In the genomic region with DNA sequence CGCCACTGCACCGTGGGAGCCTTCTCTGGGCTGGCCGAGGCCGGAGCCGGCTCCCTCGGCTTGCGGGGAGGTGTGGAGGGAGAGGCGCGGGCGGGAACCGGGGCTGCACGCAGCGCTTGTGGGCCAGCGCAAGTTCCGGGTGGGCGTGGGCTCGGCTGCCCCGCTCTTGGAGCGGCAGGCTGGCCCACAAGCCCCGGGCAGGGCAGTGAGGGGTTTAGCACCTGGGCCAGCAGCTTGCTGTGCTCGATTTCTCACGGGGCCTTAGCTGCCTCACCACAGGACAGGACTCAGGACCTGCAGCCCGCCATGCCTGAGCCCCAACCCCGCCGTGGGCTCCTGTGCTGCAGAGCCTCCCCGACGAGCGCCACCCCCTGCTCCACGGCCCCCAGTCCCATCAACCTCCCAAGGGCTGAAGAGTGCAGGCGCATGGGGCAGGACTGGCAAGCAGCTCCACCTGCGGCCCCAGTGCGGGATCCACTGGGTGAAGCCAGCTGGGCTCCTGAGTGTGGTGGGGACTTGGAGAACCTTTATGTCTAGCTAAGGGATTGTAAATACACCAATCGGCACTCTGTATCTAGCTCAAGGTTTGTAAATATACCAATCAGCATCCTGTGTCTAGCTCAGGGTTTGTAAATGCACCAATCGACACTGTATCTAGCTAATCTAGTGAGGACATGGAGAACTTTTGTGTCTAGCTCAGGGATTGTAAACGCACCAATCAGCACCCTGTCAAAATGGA, we compare ENCODE assay signal across 9 cellular contexts. TPM values are rescaled to one million over a fixed set of nuclear protein-coding genes. Genes with fewer than 3 reads are reported as not detected.
DNase-seq lines count a peak whose midpoint lies in the region; ATAC-seq, FAIRE-seq and TF ChIP-seq lines count a peak whose summit lies in the region.
"Not testable (repeated sequence)": the region's sequence is repeated elsewhere in the genome, so short reads cannot be mapped to it uniquely, and the experiment has no call there.
"Had no signal": no experiment of that assay in that cellular context is flagged by ENCODE, and none has a peak within 500 bp of the region (broad histone marks: within the 10 kb centered on the region; RNA-seq: fewer than 3 reads in every experiment).

No MANE protein-coding gene starts in this region.

- H3K9me3 Mint-ChIP-seq in Caco-2 (ENCODE audit: unreplicated experiment) = not testable (repeated sequence)
- H3K9me3 Mint-ChIP-seq in GM23338 = peaks cover 22% of the 10 kb centered on the region
- peaks cover 14% of the 10 kb centered on the region for H3K9me3 Mint-ChIP-seq in WTC11
- H3K9me3 Mint-ChIP-seq in endodermal cell = peaks cover 24% of the 10 kb centered on the region

- H3K4me1 ChIP-seq in Caco-2 (peaks cover 21% of the 10 kb centered on the region), HepG2 (ENCODE audit: insufficient read depth, low read length) (peaks cover 35% of the 10 kb centered on the region)
- H3K4me1 ChIP-seq in GM23338 (ENCODE audit: insufficient read depth); endodermal cell (ENCODE audit: control insufficient read depth, insufficient read depth, low read length); osteoblast (ENCODE audit: insufficient read depth, low read length): not testable (repeated sequence)

- H3K27ac Mint-ChIP-seq in Caco-2 (ENCODE audit: unreplicated experiment) = peak overlapping the region; percentile 59
- H3K27ac Mint-ChIP-seq in GM23338, WTC11, endodermal cell: not testable (repeated sequence)

- not testable (repeated sequence) for H3K4me3 ChIP-seq in Caco-2 (ENCODE audit: low read depth, low read length); endodermal cell (ENCODE audit: low read length); HepG2 (replicated peaks in 1 of 3; ENCODE audit: insufficient read depth in 1 of 3, low read depth in 2 of 3, low read length in 3 of 3); osteoblast (ENCODE audit: insufficient read depth, low read length)
- H3K4me3 ChIP-seq in GM23338 = peak overlapping the region; percentile 43

- H3K9me3 ChIP-seq in Caco-2; endodermal cell (ENCODE audit: control insufficient read depth, low read length); HepG2 (ENCODE audit: low read length); osteoblast (ENCODE audit: low read depth, low read length): not testable (repeated sequence)

- H2AFZ ChIP-seq in GM23338 = peak overlapping the region; percentile 92
- not testable (repeated sequence) for H2AFZ ChIP-seq in HepG2 (ENCODE audit: low read length); osteoblast (ENCODE audit: low read length)

- not testable (repeated sequence) for TF ChIP-seq RAD21 in HepG2 (CRISPR knock-in tag; IDR thresholded peaks at IDR 0.05)

- H3K4me2 ChIP-seq in GM23338 = peak overlapping the region; percentile 78
- H3K4me2 ChIP-seq in HepG2 (ENCODE audit: low read depth, low read length); osteoblast (ENCODE audit: insufficient read depth, low read length): not testable (repeated sequence)

- not testable (repeated sequence) for H3K27me3 ChIP-seq in Caco-2 (replicated peaks; ENCODE audit: control insufficient read depth, insufficient read depth, low read length); GM23338 (ENCODE audit: insufficient read depth); endodermal cell (ENCODE audit: control insufficient read depth, insufficient read depth, low read length, poor library complexity, severe bottlenecking); HepG2 (ENCODE audit: control insufficient read depth in 1 of 2, insufficient read depth in 2 of 2, low read length in 2 of 2); osteoblast (ENCODE audit: insufficient read depth, low read length)

- H3K4me1 Mint-ChIP-seq in Caco-2 (ENCODE audit: low read depth, unreplicated experiment) = peaks cover 10% of the 10 kb centered on the region
- H3K4me1 Mint-ChIP-seq in GM23338, WTC11, endodermal cell: not testable (repeated sequence)

- H3K36me3 ChIP-seq in Caco-2 (ENCODE audit: control insufficient read depth, insufficient read depth, low read length); GM23338 (ENCODE audit: insufficient read depth); endodermal cell (ENCODE audit: control insufficient read depth, insufficient read depth, low read length); HepG2 (replicated peaks in 1 of 2; ENCODE audit: control insufficient read depth in 1 of 2, insufficient read depth in 2 of 2, low read length in 2 of 2); osteoblast (ENCODE audit: insufficient read depth, low read length): not testable (repeated sequence)

- TF ChIP-seq EP300 in HepG2 (IDR thresholded peaks at IDR 0.05; ENCODE audit: low read depth in 2 of 2, low read length in 2 of 2); HepG2 (CRISPR knock-in tag; IDR thresholded peaks at IDR 0.05; ENCODE audit: borderline replicate concordance): not testable (repeated sequence)

- peaks cover 11% of the 10 kb centered on the region; the same call in 1 of the 2 replicates for H3F3A ChIP-seq in GM23338 (replicated peaks; ENCODE audit: low read depth)

- not testable (repeated sequence) for H3K79me2 ChIP-seq in GM23338 (replicated peaks; ENCODE audit: insufficient read depth); HepG2 (ENCODE audit: insufficient read depth, low read length); osteoblast (ENCODE audit: insufficient read depth, low read length)

- H3K9ac ChIP-seq in endodermal cell (ENCODE audit: extremely low read depth, low read length, poor library complexity, severe bottlenecking); HepG2 (ENCODE audit: insufficient read depth, low read depth, low read length): not testable (repeated sequence)

- WGBS in endodermal cell (ENCODE audit: insufficient coverage in 1 of 2, insufficient read length in 1 of 2), 2 experiments = 90 to 96% methylated on average over 13 to 35 of the region's 35 CpGs
- WGBS in HepG2 (ENCODE audit: low lambda C conversion rate) = 94% methylated on average over 19 of the region's 35 CpGs

- ATAC-seq in GM23338 (peak; percentile 78), WTC11 (peak; percentile 39; the same call in 1 of the 2 replicates), HepG2 (peak; percentile 36)

- TF ChIP-seq CTCF in Caco-2 (IDR thresholded peaks at IDR 0.05; ENCODE audit: insufficient read depth in 1 of 2, low read depth in 1 of 2, low read length in 1 of 2, severe bottlenecking in 1 of 2, unreplicated experiment in 1 of 2); GM23338 (conservative IDR thresholded peaks at IDR 0.05; ENCODE audit: low read depth in 2 of 2); WTC11 (IDR thresholded peaks at IDR 0.05); endodermal cell (conservative IDR thresholded peaks at IDR 0.05); HepG2 (CRISPR knock-in tag; IDR thresholded peaks at IDR 0.05); osteoblast (IDR thresholded peaks at IDR 0.05; ENCODE audit: extremely low read depth, low read depth, low read length): not testable (repeated sequence)

- TF ChIP-seq POLR2A in HepG2 (IDR thresholded peaks at IDR 0.05; ENCODE audit: insufficient read depth in 1 of 2, low read depth in 2 of 2, low read length in 2 of 2) = not testable (repeated sequence)

- not testable (repeated sequence) for H3K4me3 Mint-ChIP-seq in Caco-2 (ENCODE audit: unreplicated experiment); GM23338; WTC11; endodermal cell

- POLR2A ChIA-PET in Caco-2 (lab: Charles Lee) (interaction anchor here (0.8 to 0.9 kb wide), 2 partner anchors 11 to 37 kb away, joined by 3 read pairs; partner anchors contain the start of genes HSPA1A, HSPA1L and NEU1), HepG2 (lab: Yijun Ruan, JAX) (interaction anchor here (0.6 to 5.9 kb wide), 21 partner anchors 8 to 343 kb away, joined by 3 to 93 read pairs (median 3); partner anchors contain the start of genes C2, C6orf47, CFB and CSNK2B)
- POLR2A ChIA-PET in WTC11 (lab: Charles Lee) = not testable (repeated sequence)

- in situ Hi-C loops in HepG2 (cut with HindIII; ENCODE audit: extremely low pct_ligation_motif_present, low pct_unique_long_range_greater_than_20kb) = not testable (repeated sequence)

- not testable (repeated sequence) for H3K27ac ChIP-seq in GM23338 (ENCODE audit: low read depth); endodermal cell (ENCODE audit: low read depth, low read length); HepG2 (ENCODE audit: extremely low read length, insufficient read depth, low read length); osteoblast (ENCODE audit: low read depth, low read length)

- intact Hi-C loops in Caco-2 (cut with micrococcal nuclease; ENCODE audit: unreplicated experiment); HepG2 (cut with micrococcal nuclease; ENCODE audit: unreplicated experiment): not testable (repeated sequence)

- H3K27me3 Mint-ChIP-seq in Caco-2 (ENCODE audit: insufficient read depth, unreplicated experiment); GM23338 (ENCODE audit: insufficient read depth, low read depth, poor library complexity); WTC11 (ENCODE audit: low read depth); endodermal cell (ENCODE audit: insufficient read depth): not testable (repeated sequence)

- H3K36me3 Mint-ChIP-seq in Caco-2 (ENCODE audit: insufficient read depth, unreplicated experiment) = peaks cover 23% of the 10 kb centered on the region
- peaks cover 23% of the 10 kb centered on the region for H3K36me3 Mint-ChIP-seq in GM23338 (ENCODE audit: low read depth)
- peaks cover 16% of the 10 kb centered on the region for H3K36me3 Mint-ChIP-seq in WTC11
- peaks cover 20% of the 10 kb centered on the region for H3K36me3 Mint-ChIP-seq in endodermal cell (ENCODE audit: low read depth)

- CTCF ChIA-PET in Caco-2 (lab: Charles Lee); HepG2 (lab: Yijun Ruan, JAX; ENCODE audit: low intra/inter-chr PET ratio, low total read pairs): not testable (repeated sequence)
- CTCF ChIA-PET in WTC11 (lab: Charles Lee) = interaction anchor here (0.6 to 1.1 kb wide), 5 partner anchors 35 to 86 kb away, joined by 3 to 5 read pairs (median 3); no protein-coding TSS in a partner anchor

- not testable (repeated sequence) for BruUV-seq in Caco-2 (replicated peaks; lab: Mats Ljungman, UMichigan); HepG2 (replicated peaks; lab: Mats Ljungman, UMichigan)

- DNase-seq in Caco-2; HepG2 (ENCODE audit: low spot score): not testable (repeated sequence)
- peak; percentile 58 for DNase-seq in GM23338 (ENCODE audit: low spot score)
- DNase-seq in NCI-H69 (lab: John Stamatoyannopoulos, UW) = peak; percentile 82
- DNase-seq in WTC11 (ENCODE audit: low spot score) = peak; percentile 24
- peak; percentile 67 for DNase-seq in endodermal cell
- peak; percentile 50 for DNase-seq in osteoblast (ENCODE audit: insufficient read length, low spot score, missing footprints)

- H3K9me2 ChIP-seq in GM23338 (ENCODE audit: insufficient read depth) = not testable (repeated sequence)

- not testable (repeated sequence) for FAIRE-seq in HepG2 (lab: Jason Lieb, UNC)

- not testable (repeated sequence) for H4K20me1 ChIP-seq in GM23338 (replicated peaks; ENCODE audit: insufficient read depth); HepG2 (ENCODE audit: insufficient read depth, low read length); osteoblast (ENCODE audit: insufficient read depth, low read length)

RNA-seq across cellular contexts. Expression of gene NEU1, which starts 10.5 kb away (rescaled TPM):
- total RNA-seq in Caco-2 (2022) (173 and 176 TPM in 2 replicates), WTC11 (2021) (42.6 to 44.8 TPM (median 42.8 TPM) in 3 replicates), endodermal cell (10 to 100 TPM; 42.4 to 50.7 TPM), HepG2 (2016; rRNA removed; fragmentation: Illumina TruSeq; extraction: Trizol) (139 and 297 TPM in 2 replicates), osteoblast (114 and 117 TPM in 2 replicates)
- total RNA-seq in GM23338 (2014; rRNA removed; shearing (Covaris generic)) = 41.1 and 47.4 TPM in 2 replicates
- polyA plus RNA-seq in GM23338 (2016; fragmentation: Nextera tagmentation; extraction: Ambion mirVana) (31.4 and 32.3 TPM in 2 replicates), HepG2 (2011; rRNA removed) (202 and 215 TPM in 2 replicates)
- polyA plus RNA-seq in endodermal cell (2013, experiment 1 of 2) = 37.3 TPM
- polyA plus RNA-seq in endodermal cell (2013, experiment 2 of 2) = 34.3 TPM
- 49.1 and 49.3 TPM in 2 replicates for total RNA-seq in HepG2 (2016; cell fraction: cytosol; rRNA removed; fragmentation: Illumina TruSeq; extraction: Trizol; ENCODE audit: low read depth)
- total RNA-seq in HepG2 (2016; cell fraction: insoluble cytoplasmic fraction; rRNA removed; fragmentation: Illumina TruSeq; extraction: Trizol) = 132 and 314 TPM in 2 replicates
- 93.8 and 98.2 TPM in 2 replicates for total RNA-seq in HepG2 (2016; cell fraction: membrane; rRNA removed; fragmentation: Illumina TruSeq; extraction: Trizol)
- 237 and 274 TPM in 2 replicates for total RNA-seq in HepG2 (2016; cell fraction: nucleus; rRNA removed; fragmentation: Illumina TruSeq; extraction: Trizol)
- 195 and 257 TPM in 2 replicates for polyA plus RNA-seq in HepG2 (2011; cell fraction: cytosol; rRNA removed)
- polyA plus RNA-seq in HepG2 (2011; cell fraction: nucleus; rRNA removed) = 110 and 111 TPM in 2 replicates
- 88.7 and 96.9 TPM in 2 replicates for polyA plus RNA-seq in HepG2 (2012)
- 46.5 and 46.6 TPM in 2 replicates for polyA plus RNA-seq in HepG2 (2016; cell fraction: cytosol; fragmentation: Illumina TruSeq; extraction: Trizol; ENCODE audit: low read depth)
- 114 and 120 TPM in 2 replicates for polyA plus RNA-seq in HepG2 (2016; cell fraction: insoluble cytoplasmic fraction; fragmentation: Illumina TruSeq; extraction: Trizol; ENCODE audit: low read depth)
- polyA plus RNA-seq in HepG2 (2016; cell fraction: membrane; fragmentation: Illumina TruSeq; extraction: Trizol; ENCODE audit: low read depth) = 67.2 and 70.7 TPM in 2 replicates
- polyA plus RNA-seq in HepG2 (2016; cell fraction: nucleus; fragmentation: Illumina TruSeq; extraction: Trizol; ENCODE audit: insufficient read depth, low read depth) = 367 and 386 TPM in 2 replicates
- 35.2 and 243 TPM in 2 replicates for polyA minus RNA-seq in HepG2 (2011; rRNA and poly(A)+ RNA removed; ENCODE audit: low replicate concordance)
- 76.7 and 85.5 TPM in 2 replicates for polyA minus RNA-seq in HepG2 (2011; cell fraction: cytosol; rRNA and poly(A)+ RNA removed)
- polyA minus RNA-seq in HepG2 (2011; cell fraction: nucleus; rRNA and poly(A)+ RNA removed) = 40.9 and 43.8 TPM in 2 replicates

RNA-seq across cellular contexts. Expression of gene HSPA1B, which starts 24.6 kb away (rescaled TPM):
- total RNA-seq in Caco-2 (2022) (99.0 and 112 TPM in 2 replicates), WTC11 (2021) (75.3 to 105 TPM (median 96.4 TPM) in 3 replicates), endodermal cell (10 to 100 TPM; 61.8 to 83.9 TPM), HepG2 (2016; rRNA removed; fragmentation: Illumina TruSeq; extraction: Trizol) (186 and 189 TPM in 2 replicates), osteoblast (45.7 and 59.7 TPM in 2 replicates)
- total RNA-seq in GM23338 (2014; rRNA removed; shearing (Covaris generic)) = 102 and 113 TPM in 2 replicates
- polyA plus RNA-seq in GM23338 (2016; fragmentation: Nextera tagmentation; extraction: Ambion mirVana) (25.9 and 31.7 TPM in 2 replicates), HepG2 (2011; rRNA removed) (26.0 and 57.2 TPM in 2 replicates)
- 64.0 TPM for polyA plus RNA-seq in endodermal cell (2013, experiment 1 of 2)
- 54.0 TPM for polyA plus RNA-seq in endodermal cell (2013, experiment 2 of 2)
- 8.9 and 12.5 TPM in 2 replicates for total RNA-seq in HepG2 (2016; cell fraction: cytosol; rRNA removed; fragmentation: Illumina TruSeq; extraction: Trizol; ENCODE audit: low read depth)
- total RNA-seq in HepG2 (2016; cell fraction: insoluble cytoplasmic fraction; rRNA removed; fragmentation: Illumina TruSeq; extraction: Trizol) = 148 and 193 TPM in 2 replicates
- 24.6 and 28.1 TPM in 2 replicates for total RNA-seq in HepG2 (2016; cell fraction: membrane; rRNA removed; fragmentation: Illumina TruSeq; extraction: Trizol)
- 88.3 and 95.9 TPM in 2 replicates for total RNA-seq in HepG2 (2016; cell fraction: nucleus; rRNA removed; fragmentation: Illumina TruSeq; extraction: Trizol)
- 26.6 and 33.8 TPM in 2 replicates for polyA plus RNA-seq in HepG2 (2011; cell fraction: cytosol; rRNA removed)
- 55.8 and 89.9 TPM in 2 replicates for polyA plus RNA-seq in HepG2 (2011; cell fraction: nucleus; rRNA removed)
- 39.8 and 132 TPM in 2 replicates for polyA plus RNA-seq in HepG2 (2012)
- polyA plus RNA-seq in HepG2 (2016; cell fraction: cytosol; fragmentation: Illumina TruSeq; extraction: Trizol; ENCODE audit: low read depth) = 5.4 and 5.8 TPM in 2 replicates
- polyA plus RNA-seq in HepG2 (2016; cell fraction: insoluble cytoplasmic fraction; fragmentation: Illumina TruSeq; extraction: Trizol; ENCODE audit: low read depth) = 148 and 182 TPM in 2 replicates
- 11.1 and 13.6 TPM in 2 replicates for polyA plus RNA-seq in HepG2 (2016; cell fraction: membrane; fragmentation: Illumina TruSeq; extraction: Trizol; ENCODE audit: low read depth)
- 115 and 118 TPM in 2 replicates for polyA plus RNA-seq in HepG2 (2016; cell fraction: nucleus; fragmentation: Illumina TruSeq; extraction: Trizol; ENCODE audit: insufficient read depth, low read depth)
- polyA minus RNA-seq in HepG2 (2011; rRNA and poly(A)+ RNA removed; ENCODE audit: low replicate concordance) = 84.4 and 185 TPM in 2 replicates
- 48.1 and 67.3 TPM in 2 replicates for polyA minus RNA-seq in HepG2 (2011; cell fraction: cytosol; rRNA and poly(A)+ RNA removed)
- 22.7 and 36.4 TPM in 2 replicates for polyA minus RNA-seq in HepG2 (2011; cell fraction: nucleus; rRNA and poly(A)+ RNA removed)

RNA-seq across cellular contexts. Expression of gene SLC44A4, which starts 26.6 kb away (rescaled TPM):
- total RNA-seq in Caco-2 (2022) (0.57 TPM in 1 of 2 replicates, not detected in the other), WTC11 (2021) (3.1 to 3.5 TPM (median 3.5 TPM) in 3 replicates), endodermal cell (1 to 10 TPM; 1.3 to 3.6 TPM), HepG2 (2016; rRNA removed; fragmentation: Illumina TruSeq; extraction: Trizol) (5.6 and 5.9 TPM in 2 replicates), osteoblast (not detected in 2 replicates)
- 3.7 and 4.6 TPM in 2 replicates for total RNA-seq in GM23338 (2014; rRNA removed; shearing (Covaris generic))
- polyA plus RNA-seq in GM23338 (2016; fragmentation: Nextera tagmentation; extraction: Ambion mirVana) (1.1 and 1.2 TPM in 2 replicates), HepG2 (2011; rRNA removed) (3.5 and 3.6 TPM in 2 replicates)
- polyA plus RNA-seq in endodermal cell (2013, experiment 1 of 2) = 0.68 TPM
- polyA plus RNA-seq in endodermal cell (2013, experiment 2 of 2) = 0.41 TPM
- total RNA-seq in HepG2 (2016; cell fraction: cytosol; rRNA removed; fragmentation: Illumina TruSeq; extraction: Trizol; ENCODE audit: low read depth) = 3.4 and 6.6 TPM in 2 replicates
- 4.8 and 8.3 TPM in 2 replicates for total RNA-seq in HepG2 (2016; cell fraction: insoluble cytoplasmic fraction; rRNA removed; fragmentation: Illumina TruSeq; extraction: Trizol)
- total RNA-seq in HepG2 (2016; cell fraction: membrane; rRNA removed; fragmentation: Illumina TruSeq; extraction: Trizol) = 6.1 and 6.6 TPM in 2 replicates
- 4.4 TPM in 2 replicates for total RNA-seq in HepG2 (2016; cell fraction: nucleus; rRNA removed; fragmentation: Illumina TruSeq; extraction: Trizol)
- polyA plus RNA-seq in HepG2 (2011; cell fraction: cytosol; rRNA removed) = 3.2 and 3.7 TPM in 2 replicates
- polyA plus RNA-seq in HepG2 (2011; cell fraction: nucleus; rRNA removed) = 2.9 and 3.6 TPM in 2 replicates
- polyA plus RNA-seq in HepG2 (2012) = 1.8 and 3.2 TPM in 2 replicates
- 3.9 and 4.5 TPM in 2 replicates for polyA plus RNA-seq in HepG2 (2016; cell fraction: cytosol; fragmentation: Illumina TruSeq; extraction: Trizol; ENCODE audit: low read depth)
- 5.7 and 6.7 TPM in 2 replicates for polyA plus RNA-seq in HepG2 (2016; cell fraction: insoluble cytoplasmic fraction; fragmentation: Illumina TruSeq; extraction: Trizol; ENCODE audit: low read depth)
- 5.8 and 6.2 TPM in 2 replicates for polyA plus RNA-seq in HepG2 (2016; cell fraction: membrane; fragmentation: Illumina TruSeq; extraction: Trizol; ENCODE audit: low read depth)
- polyA plus RNA-seq in HepG2 (2016; cell fraction: nucleus; fragmentation: Illumina TruSeq; extraction: Trizol; ENCODE audit: insufficient read depth, low read depth) = 10.4 and 12.4 TPM in 2 replicates
- 4.9 TPM in 1 of 2 replicates, not detected in the other for polyA minus RNA-seq in HepG2 (2011; rRNA and poly(A)+ RNA removed; ENCODE audit: low replicate concordance)
- 0.97 and 0.99 TPM in 2 replicates for polyA minus RNA-seq in HepG2 (2011; cell fraction: cytosol; rRNA and poly(A)+ RNA removed)
- 1.6 and 2.2 TPM in 2 replicates for polyA minus RNA-seq in HepG2 (2011; cell fraction: nucleus; rRNA and poly(A)+ RNA removed)
- total RNA-seq: H4 had no signal
- polyA plus RNA-seq: CD4-positive, CD25-positive, alpha-beta regulatory T cell had no signal

RNA-seq across cellular contexts. Expression of gene HSPA1A, which starts 36.8 kb away (rescaled TPM):
- 77.3 and 96.9 TPM in 2 replicates for total RNA-seq in Caco-2 (2022)
- total RNA-seq in GM23338 (2014; rRNA removed; shearing (Covaris generic)) = 57.1 and 58.3 TPM in 2 replicates
- polyA plus RNA-seq in GM23338 (2016; fragmentation: Nextera tagmentation; extraction: Ambion mirVana) = 36.1 and 39.1 TPM in 2 replicates
- 57.2 to 80.1 TPM (median 75.8 TPM) in 3 replicates for total RNA-seq in WTC11 (2021)
- total RNA-seq in endodermal cell = 10 to 100 TPM; 53.1 to 62.6 TPM
- polyA plus RNA-seq in endodermal cell (2013, experiment 1 of 2) = 50.5 TPM
- 49.6 TPM for polyA plus RNA-seq in endodermal cell (2013, experiment 2 of 2)
- 83.5 and 85.0 TPM in 2 replicates for total RNA-seq in HepG2 (2016; rRNA removed; fragmentation: Illumina TruSeq; extraction: Trizol)
- 4.6 and 5.3 TPM in 2 replicates for total RNA-seq in HepG2 (2016; cell fraction: cytosol; rRNA removed; fragmentation: Illumina TruSeq; extraction: Trizol; ENCODE audit: low read depth)
- total RNA-seq in HepG2 (2016; cell fraction: insoluble cytoplasmic fraction; rRNA removed; fragmentation: Illumina TruSeq; extraction: Trizol) = 66.4 and 92.2 TPM in 2 replicates
- total RNA-seq in HepG2 (2016; cell fraction: membrane; rRNA removed; fragmentation: Illumina TruSeq; extraction: Trizol) = 7.7 and 11.3 TPM in 2 replicates
- total RNA-seq in HepG2 (2016; cell fraction: nucleus; rRNA removed; fragmentation: Illumina TruSeq; extraction: Trizol) = 35.4 and 46.0 TPM in 2 replicates
- polyA plus RNA-seq in HepG2 (2011; rRNA removed) = 44.5 and 80.9 TPM in 2 replicates
- 35.0 and 45.6 TPM in 2 replicates for polyA plus RNA-seq in HepG2 (2011; cell fraction: cytosol; rRNA removed)
- polyA plus RNA-seq in HepG2 (2011; cell fraction: nucleus; rRNA removed) = 53.4 and 85.2 TPM in 2 replicates
- 38.1 and 121 TPM in 2 replicates for polyA plus RNA-seq in HepG2 (2012)
- polyA plus RNA-seq in HepG2 (2016; cell fraction: cytosol; fragmentation: Illumina TruSeq; extraction: Trizol; ENCODE audit: low read depth) = 3.7 and 5.6 TPM in 2 replicates
- 80.2 and 101 TPM in 2 replicates for polyA plus RNA-seq in HepG2 (2016; cell fraction: insoluble cytoplasmic fraction; fragmentation: Illumina TruSeq; extraction: Trizol; ENCODE audit: low read depth)
- polyA plus RNA-seq in HepG2 (2016; cell fraction: membrane; fragmentation: Illumina TruSeq; extraction: Trizol; ENCODE audit: low read depth) = 5.1 and 7.0 TPM in 2 replicates
- 67.0 and 75.7 TPM in 2 replicates for polyA plus RNA-seq in HepG2 (2016; cell fraction: nucleus; fragmentation: Illumina TruSeq; extraction: Trizol; ENCODE audit: insufficient read depth, low read depth)
- polyA minus RNA-seq in HepG2 (2011; rRNA and poly(A)+ RNA removed; ENCODE audit: low replicate concordance) = 44.1 and 271 TPM in 2 replicates
- 27.3 and 48.7 TPM in 2 replicates for polyA minus RNA-seq in HepG2 (2011; cell fraction: cytosol; rRNA and poly(A)+ RNA removed)
- polyA minus RNA-seq in HepG2 (2011; cell fraction: nucleus; rRNA and poly(A)+ RNA removed) = 14.2 and 25.9 TPM in 2 replicates
- 33.3 and 36.9 TPM in 2 replicates for total RNA-seq in osteoblast

RNA-seq across cellular contexts. Expression of gene HSPA1L, which starts 37.1 kb away (rescaled TPM):
- total RNA-seq in Caco-2 (2022) (0.86 and 1.6 TPM in 2 replicates), WTC11 (2021) (1.2 to 2.1 TPM (median 1.9 TPM) in 3 replicates), endodermal cell (1 to 10 TPM; 1.2 to 1.5 TPM), HepG2 (2016; rRNA removed; fragmentation: Illumina TruSeq; extraction: Trizol) (0.55 and 0.94 TPM in 2 replicates), osteoblast (0.29 and 0.72 TPM in 2 replicates)
- total RNA-seq in GM23338 (2014; rRNA removed; shearing (Covaris generic)) = 0.50 and 0.83 TPM in 2 replicates
- polyA plus RNA-seq in GM23338 (2016; fragmentation: Nextera tagmentation; extraction: Ambion mirVana) (0.44 and 0.49 TPM in 2 replicates), HepG2 (2011; rRNA removed) (0.78 and 1.0 TPM in 2 replicates)
- polyA plus RNA-seq in endodermal cell (2013, experiment 1 of 2) = 1.1 TPM
- 1.4 TPM for polyA plus RNA-seq in endodermal cell (2013, experiment 2 of 2)
- 0.18 and 0.30 TPM in 2 replicates for total RNA-seq in HepG2 (2016; cell fraction: cytosol; rRNA removed; fragmentation: Illumina TruSeq; extraction: Trizol; ENCODE audit: low read depth)
- 0.87 and 0.97 TPM in 2 replicates for total RNA-seq in HepG2 (2016; cell fraction: insoluble cytoplasmic fraction; rRNA removed; fragmentation: Illumina TruSeq; extraction: Trizol)
- 0.55 and 0.56 TPM in 2 replicates for total RNA-seq in HepG2 (2016; cell fraction: membrane; rRNA removed; fragmentation: Illumina TruSeq; extraction: Trizol)
- 0.38 and 0.47 TPM in 2 replicates for total RNA-seq in HepG2 (2016; cell fraction: nucleus; rRNA removed; fragmentation: Illumina TruSeq; extraction: Trizol)
- 0.67 and 0.72 TPM in 2 replicates for polyA plus RNA-seq in HepG2 (2011; cell fraction: cytosol; rRNA removed)
- 0.45 and 0.73 TPM in 2 replicates for polyA plus RNA-seq in HepG2 (2011; cell fraction: nucleus; rRNA removed)
- 0.87 and 1.1 TPM in 2 replicates for polyA plus RNA-seq in HepG2 (2012)
- 0.08 and 0.12 TPM in 2 replicates for polyA plus RNA-seq in HepG2 (2016; cell fraction: cytosol; fragmentation: Illumina TruSeq; extraction: Trizol; ENCODE audit: low read depth)
- polyA plus RNA-seq in HepG2 (2016; cell fraction: insoluble cytoplasmic fraction; fragmentation: Illumina TruSeq; extraction: Trizol; ENCODE audit: low read depth) = 0.98 and 1.0 TPM in 2 replicates
- 0.34 and 0.37 TPM in 2 replicates for polyA plus RNA-seq in HepG2 (2016; cell fraction: membrane; fragmentation: Illumina TruSeq; extraction: Trizol; ENCODE audit: low read depth)
- polyA plus RNA-seq in HepG2 (2016; cell fraction: nucleus; fragmentation: Illumina TruSeq; extraction: Trizol; ENCODE audit: insufficient read depth, low read depth) = 0.93 and 1.0 TPM in 2 replicates
- polyA minus RNA-seq in HepG2 (2011; rRNA and poly(A)+ RNA removed; ENCODE audit: low replicate concordance) = 0.46 and 2.2 TPM in 2 replicates
- polyA minus RNA-seq in HepG2 (2011; cell fraction: cytosol; rRNA and poly(A)+ RNA removed) = 0.44 and 0.59 TPM in 2 replicates
- 0.25 and 0.39 TPM in 2 replicates for polyA minus RNA-seq in HepG2 (2011; cell fraction: nucleus; rRNA and poly(A)+ RNA removed)
